ENCODE assay signal across 1 cellular context in genomic region chr12:92953747-92954146, GRCh38.
TF ChIP-seq lines count a peak whose summit lies in the region.

No MANE protein-coding gene starts in this region.

TF ChIP-seq in Ishikawa, 13 proteins besides CTCF, POLR2A, EP300 and RAD21 (continued from another document):
- TF ChIP-seq REST (IDR thresholded peaks at IDR 0.05; ENCODE audit: low read depth) (no peak), USF1 (IDR thresholded peaks at IDR 0.05) (no peak), NFIC (IDR thresholded peaks at IDR 0.05) (no peak), CREB1 (IDR thresholded peaks at IDR 0.05; ENCODE audit: low read depth) (no peak)
